16 cellular contexts compared by ENCODE assay signal in genomic region chr1:103900005-103900404, GRCh38.
"Had no signal": no experiment of that assay in that cellular context is flagged by ENCODE, and none has a peak within 500 bp of the region (broad histone marks: within the 10 kb centered on the region; RNA-seq: fewer than 3 reads in every experiment).

No MANE protein-coding gene starts in this region.

- H3K4me3 ChIP-seq: body of pancreas, dorsolateral prefrontal cortex, hepatocyte, neural progenitor cell, right atrium auricular region, transverse colon had no signal

- H3K27me3 ChIP-seq: body of pancreas, dorsolateral prefrontal cortex, hepatocyte, neural progenitor cell, right atrium auricular region, transverse colon had no signal

- H3K27ac ChIP-seq: body of pancreas, dorsolateral prefrontal cortex, hepatocyte, neural progenitor cell, right atrium auricular region, transverse colon had no signal

- ATAC-seq: activated CD8-positive, alpha-beta T cell treated with anti-CD3 and anti-CD28 coated beads, Interleukin-2, amount 10 ng/mL, durations not matched to agents 7 days and 5 days; body of pancreas; naive thymus-derived CD4-positive, alpha-beta T cell had no signal

- DNase-seq: activated CD4-positive, alpha-beta T cell treated with anti-CD3 and anti-CD28 coated beads, Interleukin-2, amount 10 ng/mL, durations not matched to agents 24 days and 14 days; activated CD8-positive, alpha-beta T cell treated with anti-CD3 and anti-CD28 coated beads, Interleukin-2, amount 10 ng/mL, durations not matched to agents 7 days and 5 days; activated naive CD4-positive, alpha-beta T cell treated with anti-CD3 and anti-CD28 coated beads for 36 hours; activated T-cell treated with anti-CD3 and anti-CD28 coated beads, Interleukin-2, amount 50 U/mL, for 24 hours; body of pancreas; central memory CD4-positive, alpha-beta T cell; dorsolateral prefrontal cortex; mesendoderm; naive thymus-derived CD4-positive, alpha-beta T cell; small intestine; stimulated activated CD4-positive, alpha-beta T cell treated with anti-CD3 and anti-CD28 coated beads, Interleukin-15, amount 100 ng/mL, for 24 hours; stimulated activated CD4-positive, alpha-beta T cell treated with anti-CD3 and anti-CD28 coated beads, Interleukin-2, amount 100 ng/mL, for 48 hours; transverse colon had no signal

- H3K36me3 ChIP-seq: neural progenitor cell, right atrium auricular region, transverse colon had no signal

- H3K4me1 ChIP-seq: body of pancreas, neural progenitor cell, right atrium auricular region, transverse colon had no signal

- H3K9me3 ChIP-seq: body of pancreas, right atrium auricular region, transverse colon had no signal
